17 cellular contexts compared by ENCODE assay signal in the genomic region with DNA sequence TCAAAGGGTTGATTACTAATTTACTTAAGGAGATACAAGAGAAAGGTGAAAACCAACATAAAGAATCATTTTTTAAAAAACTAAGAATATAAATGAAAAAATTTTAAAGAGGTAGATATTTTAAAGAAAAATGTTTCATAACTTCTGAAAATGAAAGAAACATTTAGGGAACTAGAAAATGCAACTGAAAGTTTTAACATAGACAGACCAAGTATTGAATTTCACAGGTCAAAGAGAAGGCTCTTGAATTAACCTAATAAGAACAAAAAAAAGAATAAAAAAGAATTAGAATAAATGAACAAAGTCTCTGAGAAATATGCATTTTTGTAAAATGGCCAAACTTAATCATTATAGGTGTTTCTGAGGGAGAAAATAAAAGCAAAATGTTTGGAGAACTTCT. TPM values are rescaled to one million over a fixed set of nuclear protein-coding genes. Genes with fewer than 3 reads are reported as not detected.
A peak's percentile ranks its signal among the peaks of the same experiment; 100 is the strongest.
DNase-seq lines count a peak whose midpoint lies in the region; ATAC-seq, FAIRE-seq and TF ChIP-seq lines count a peak whose summit lies in the region.
"Had no signal": no experiment of that assay in that cellular context is flagged by ENCODE, and none has a peak within 500 bp of the region (broad histone marks: within the 10 kb centered on the region; RNA-seq: fewer than 3 reads in every experiment).

No MANE protein-coding gene starts in this region.

- H3K4me2 ChIP-seq in H9 (ENCODE audit: insufficient read depth, insufficient read length, low read length) = no peak overlapping the region

- no peak overlapping the region for H3K14ac ChIP-seq in H9 (ENCODE audit: insufficient read depth, low read length)

- no peak for TF ChIP-seq CTCF in heart right ventricle (IDR thresholded peaks at IDR 0.05)
- no peak for TF ChIP-seq CTCF in H9 (conservative IDR thresholded peaks at IDR 0.05)

- no peak overlapping the region for H4K5ac ChIP-seq in H9 (ENCODE audit: insufficient read length, low read depth, low read length)

- H3K36me3 Mint-ChIP-seq in H9 (ENCODE audit: insufficient read depth in 1 of 3, low read depth in 3 of 3) = no peaks in the 10 kb centered on the region; a peak in 1 of 7 replicates
- H3K36me3 Mint-ChIP-seq: IgD-negative memory B cell had no signal

- H2AK5ac ChIP-seq in H9 (ENCODE audit: insufficient read length, low read length) = no peak overlapping the region

- no peak overlapping the region for H3K4me3 Mint-ChIP-seq in H9
- H3K4me3 Mint-ChIP-seq: activated naive CD8-positive, alpha-beta T cell had no signal

- H3K9me3 ChIP-seq in heart right ventricle (peaks cover 0 to 34% (median 13%) of the 10 kb centered on the region in 11 donors), H9 (ENCODE audit: control insufficient read depth, low read depth, low read length) (no peaks in the 10 kb centered on the region)
- H3K9me3 ChIP-seq: ovary, testis had no signal

- no peak overlapping the region for H4K8ac ChIP-seq in H9 (replicated peaks; ENCODE audit: insufficient read length, low read depth, low read length)

- no peaks in the 10 kb centered on the region for H4K20me1 ChIP-seq in H9 (ENCODE audit: control insufficient read depth, insufficient read depth, insufficient read length)

- no peak overlapping the region for H2AFZ ChIP-seq in H9 (ENCODE audit: low read length)

- H4K91ac ChIP-seq in H9 (ENCODE audit: insufficient read length, low read depth, low read length) = no peak overlapping the region

- no peak for DNase-seq in frontal cortex (ENCODE audit: low spot score in 2 of 2)
- DNase-seq in heart right ventricle = no peak
- DNase-seq in NCI-H2081 (lab: John Stamatoyannopoulos, UW) = no peak
- no peak for DNase-seq in H9
- DNase-seq: activated CD4-positive, alpha-beta T cell treated with anti-CD3 and anti-CD28 coated beads, Interleukin-2, amount 50 U/mL, for 1 hour; body of pancreas; cortex of kidney; lower lobe of right lung; ovary; stimulated activated CD4-positive, alpha-beta T cell treated with anti-CD3 and anti-CD28 coated beads, Interleukin-4, amount 100 ng/mL, for 4 hours; testis had no signal

- no peak overlapping the region for H2BK15ac ChIP-seq in H9 (ENCODE audit: low read depth, low read length)

- 0 out of 2 replicates have a peak, but pooled peaks cover 2% of the 10 kb centered on the region for H3K79me2 ChIP-seq in H9 (ENCODE audit: insufficient read depth, low read length)

- peaks cover 5% of the 10 kb centered on the region in 2 experiments; a peak in 1 of 4 replicates for H3K4me1 Mint-ChIP-seq in H9

- no peak overlapping the region for H2BK12ac ChIP-seq in H9 (ENCODE audit: insufficient read length, low read depth, low read length)

- H2BK5ac ChIP-seq in H9 (ENCODE audit: insufficient read length, low read length) = no peak overlapping the region

- no peak overlapping the region for H2BK20ac ChIP-seq in H9 (ENCODE audit: low read depth, low read length, poor library complexity, severe bottlenecking)

- peaks cover 2 to 3% of the 10 kb centered on the region in 2 experiments; a peak in 2 of 5 replicates for H3K9me3 Mint-ChIP-seq in H9

- no peak overlapping the region for H3K27ac Mint-ChIP-seq in H9
- H3K27ac Mint-ChIP-seq: activated naive CD8-positive, alpha-beta T cell; IgD-negative memory B cell had no signal

- no peak overlapping the region for H2BK120ac ChIP-seq in H9 (ENCODE audit: low read depth, low read length, poor library complexity, severe bottlenecking)

- no peak overlapping the region for H3T11ph ChIP-seq in H9 (ENCODE audit: low read length)

- no peak overlapping the region for H3K23ac ChIP-seq in H9 (ENCODE audit: insufficient read length, low read depth, low read length)

- H3K4me3 ChIP-seq in heart right ventricle = no peak overlapping the region
- H3K4me3 ChIP-seq: body of pancreas, gastroesophageal sphincter, lower lobe of right lung, ovary, testis had no signal

- H3K4me1 ChIP-seq in heart right ventricle (no peaks in the 10 kb centered on the region), H9 (ENCODE audit: insufficient read depth, low read length) (no peaks in the 10 kb centered on the region; the same call in 1 of the 2 replicates)
- H3K4me1 ChIP-seq: body of pancreas, gastroesophageal sphincter, lower lobe of right lung, testis had no signal

- H3K27ac ChIP-seq in heart right ventricle (no peak overlapping the region), H9 (ENCODE audit: insufficient read length, low read depth, low read length) (no peak overlapping the region)
- H3K27ac ChIP-seq: body of pancreas, gastroesophageal sphincter, lower lobe of right lung, ovary, testis had no signal

- no peaks in the 10 kb centered on the region; the same call in 1 of the 2 replicates for H3K27me3 Mint-ChIP-seq in H9 (ENCODE audit: low read depth)

- no peak overlapping the region for H3K18ac ChIP-seq in H9 (ENCODE audit: insufficient read length, low read depth, low read length)

- ATAC-seq in GM19372 (IDR thresholded peaks at IDR 0.05; ENCODE audit: low read depth, unreplicated experiment) = peak; percentile 53
- ATAC-seq in GM21723 (IDR thresholded peaks at IDR 0.05; ENCODE audit: unreplicated experiment) = peak; percentile 69
- ATAC-seq in HG03135 (IDR thresholded peaks at IDR 0.05; ENCODE audit: unreplicated experiment) = peak; percentile 62
- ATAC-seq in heart right ventricle = no peak
- ATAC-seq: body of pancreas, gastroesophageal sphincter, lower lobe of right lung had no signal

- H3K79me1 ChIP-seq in H9 (ENCODE audit: insufficient read depth, low read depth, low read length, poor library complexity, severe bottlenecking) = no peaks in the 10 kb centered on the region

- intact Hi-C loops in heart right ventricle (cut with DNase I) = no loop called here

- no peak overlapping the region for H3K4ac ChIP-seq in H9 (ENCODE audit: low read depth, low read length)

- no peak overlapping the region for H3K9ac ChIP-seq in H9 (ENCODE audit: extremely low read depth, insufficient read length, low read length)

- no peaks in the 10 kb centered on the region for H3K27me3 ChIP-seq in heart right ventricle
- H3K27me3 ChIP-seq in H9 (ENCODE audit: insufficient read depth, low read length) = no peaks in the 10 kb centered on the region
- H3K27me3 ChIP-seq: body of pancreas, gastroesophageal sphincter, ovary, testis had no signal

- no peaks in the 10 kb centered on the region for H3K36me3 ChIP-seq in heart right ventricle
- H3K36me3 ChIP-seq: gastroesophageal sphincter, lower lobe of right lung, ovary had no signal

- no peak overlapping the region for H3K56ac ChIP-seq in H9 (ENCODE audit: insufficient read length, low read depth, low read length)

- peak; percentile 83 for FAIRE-seq in frontal cortex (lab: Jason Lieb, UNC)

- no peaks in the 10 kb centered on the region for H3K23me2 ChIP-seq in H9 (ENCODE audit: insufficient read length, low read depth, low read length, poor library complexity, severe bottlenecking)

RNA-seq across cellular contexts. Expression of a gene that starts 16.1 kb away (rescaled TPM):
- total RNA-seq in frontal cortex (17.9 TPM), heart right ventricle (10 to 100 TPM; 16.0 to 24.0 (median 20.1) TPM), H9 (2021) (4.3 TPM in 2 replicates)
- 10 to 100 TPM in 1 of 2 donors, 1 to 10 TPM in 1; 9.1 to 46.0 TPM for polyA plus RNA-seq in heart right ventricle

Comparison
In these comparisons a context has a peak if more than half of its experiments do, and no peak if none do; other contexts are left out.
1. ATAC-seq: peak in GM19372 (single experiment), GM21723 (single experiment) and HG03135 (single experiment); none in heart right ventricle (0 of 8).